1 cellular context compared by ENCODE assay signal in the genomic region with DNA sequence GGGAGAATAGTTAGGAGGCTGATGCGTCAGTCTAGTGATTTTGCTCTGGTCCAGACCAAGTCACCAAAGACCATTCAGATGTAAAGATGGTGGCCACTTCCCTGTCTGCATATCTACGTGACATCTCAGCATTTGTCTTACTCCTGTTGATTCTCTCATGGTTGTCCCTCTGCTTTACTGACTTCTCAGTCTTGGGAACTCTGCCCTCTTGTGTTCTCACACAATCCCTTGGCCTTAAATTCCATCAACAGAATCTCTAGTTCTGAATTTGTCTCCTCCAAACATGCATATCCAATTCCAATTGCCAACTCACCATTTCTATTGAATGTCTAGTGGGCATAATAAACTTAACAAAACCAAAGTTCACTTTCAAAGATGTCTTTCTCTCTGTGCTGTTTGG.
TF ChIP-seq lines count a peak whose summit lies in the region.

No MANE protein-coding gene starts in this region.

TF ChIP-seq in HCT116, 20 proteins besides CTCF, POLR2A, EP300 and RAD21 (continued from another document):
- TF ChIP-seq, protein P1, sequence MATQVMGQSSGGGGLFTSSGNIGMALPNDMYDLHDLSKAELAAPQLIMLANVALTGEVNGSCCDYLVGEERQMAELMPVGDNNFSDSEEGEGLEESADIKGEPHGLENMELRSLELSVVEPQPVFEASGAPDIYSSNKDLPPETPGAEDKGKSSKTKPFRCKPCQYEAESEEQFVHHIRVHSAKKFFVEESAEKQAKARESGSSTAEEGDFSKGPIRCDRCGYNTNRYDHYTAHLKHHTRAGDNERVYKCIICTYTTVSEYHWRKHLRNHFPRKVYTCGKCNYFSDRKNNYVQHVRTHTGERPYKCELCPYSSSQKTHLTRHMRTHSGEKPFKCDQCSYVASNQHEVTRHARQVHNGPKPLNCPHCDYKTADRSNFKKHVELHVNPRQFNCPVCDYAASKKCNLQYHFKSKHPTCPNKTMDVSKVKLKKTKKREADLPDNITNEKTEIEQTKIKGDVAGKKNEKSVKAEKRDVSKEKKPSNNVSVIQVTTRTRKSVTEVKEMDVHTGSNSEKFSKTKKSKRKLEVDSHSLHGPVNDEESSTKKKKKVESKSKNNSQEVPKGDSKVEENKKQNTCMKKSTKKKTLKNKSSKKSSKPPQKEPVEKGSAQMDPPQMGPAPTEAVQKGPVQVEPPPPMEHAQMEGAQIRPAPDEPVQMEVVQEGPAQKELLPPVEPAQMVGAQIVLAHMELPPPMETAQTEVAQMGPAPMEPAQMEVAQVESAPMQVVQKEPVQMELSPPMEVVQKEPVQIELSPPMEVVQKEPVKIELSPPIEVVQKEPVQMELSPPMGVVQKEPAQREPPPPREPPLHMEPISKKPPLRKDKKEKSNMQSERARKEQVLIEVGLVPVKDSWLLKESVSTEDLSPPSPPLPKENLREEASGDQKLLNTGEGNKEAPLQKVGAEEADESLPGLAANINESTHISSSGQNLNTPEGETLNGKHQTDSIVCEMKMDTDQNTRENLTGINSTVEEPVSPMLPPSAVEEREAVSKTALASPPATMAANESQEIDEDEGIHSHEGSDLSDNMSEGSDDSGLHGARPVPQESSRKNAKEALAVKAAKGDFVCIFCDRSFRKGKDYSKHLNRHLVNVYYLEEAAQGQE (IDR thresholded peaks at IDR 0.05; ENCODE audit: low read depth): no peak
- TF ChIP-seq YY1 (IDR thresholded peaks at IDR 0.05; ENCODE audit: extremely low read depth, insufficient replicate concordance, low read depth, low read length) (no peak), EZH2 (IDR thresholded peaks at IDR 0.05) (no peak), JUND (IDR thresholded peaks at IDR 0.05) (no peak), ZFX (IDR thresholded peaks at IDR 0.05) (no peak), POLR2AphosphoS5 (IDR thresholded peaks at IDR 0.05; ENCODE audit: low read depth, low read length) (no peak)
- TF ChIP-seq, protein P2, sequence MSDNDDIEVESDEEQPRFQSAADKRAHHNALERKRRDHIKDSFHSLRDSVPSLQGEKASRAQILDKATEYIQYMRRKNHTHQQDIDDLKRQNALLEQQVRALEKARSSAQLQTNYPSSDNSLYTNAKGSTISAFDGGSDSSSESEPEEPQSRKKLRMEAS (IDR thresholded peaks at IDR 0.05): no peak
